In the genomic region with DNA sequence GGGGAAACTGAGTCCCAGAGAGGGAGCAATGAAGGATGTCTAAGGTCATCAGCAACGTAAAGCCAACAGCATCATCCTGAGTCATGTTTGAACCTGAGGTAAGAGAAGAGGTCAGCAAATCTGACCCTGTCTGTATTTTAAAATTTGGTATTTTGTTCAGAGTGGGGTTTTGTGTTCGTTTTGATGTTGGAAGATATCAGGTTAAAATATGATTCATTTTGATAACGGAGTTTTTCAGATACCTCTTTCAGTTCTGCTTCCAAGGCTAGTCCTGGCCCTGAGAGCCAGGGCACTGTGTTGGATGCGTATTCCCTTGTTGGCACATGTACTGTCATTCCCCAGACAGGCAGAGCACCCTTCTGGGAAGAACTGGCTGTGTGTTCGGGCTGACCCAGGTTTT, we compare ENCODE assay signal across 19 cellular contexts.
A peak's percentile ranks its signal among the peaks of the same experiment; 100 is the strongest.
DNase-seq lines count a peak whose midpoint lies in the region; ATAC-seq, FAIRE-seq and TF ChIP-seq lines count a peak whose summit lies in the region.
"Had no signal": no experiment of that assay in that cellular context is flagged by ENCODE, and none has a peak within 500 bp of the region (broad histone marks: within the 10 kb centered on the region; RNA-seq: fewer than 3 reads in every experiment).

No MANE protein-coding gene starts in this region.

- H4K20me1 ChIP-seq in GM23338 (replicated peaks; ENCODE audit: insufficient read depth) (no peaks in the 10 kb centered on the region), PC-3 (ENCODE audit: low read length) (no peaks in the 10 kb centered on the region), H1 (replicated peaks in 1 of 2; ENCODE audit: control insufficient read depth in 1 of 2, insufficient read depth in 2 of 2, low read length in 2 of 2) (no peaks in the 10 kb centered on the region), smooth muscle cell (ENCODE audit: low read depth) (no peaks in the 10 kb centered on the region)

- POLR2A ChIA-PET in PC-3 (lab: Charles Lee; ENCODE audit: unreplicated experiment) = no interaction called here
- POLR2A ChIA-PET in H1 (lab: Charles Lee; ENCODE audit: partially characterized antibody) = no interaction called here

- H3K36me3 ChIP-seq in GM23338 (ENCODE audit: insufficient read depth) = no peaks in the 10 kb centered on the region
- H3K36me3 ChIP-seq in PC-3 (ENCODE audit: low read depth, low read length) = no peaks in the 10 kb centered on the region
- H3K36me3 ChIP-seq in H1 (ENCODE audit: control insufficient read depth in 2 of 4, insufficient read depth in 4 of 4, low read length in 3 of 4) = no peaks in the 10 kb centered on the region
- no peaks in the 10 kb centered on the region for H3K36me3 ChIP-seq in smooth muscle cell (ENCODE audit: low read depth)
- H3K36me3 ChIP-seq in suprapubic skin = no peaks in the 10 kb centered on the region

- 94% methylated on average over 5 of the region's 5 CpGs; no CpG with 5 or more reads in 1 of the 2 experiments for WGBS in H1 (ENCODE audit: extremely low coverage in 1 of 2, insufficient coverage in 1 of 2, insufficient read length in 1 of 2, insufficient replicate concordance in 2 of 2, low coverage in 1 of 2, low lambda C conversion rate in 2 of 2, missing lambda C conversion rate in 1 of 2), 2 experiments
- WGBS in smooth muscle cell (ENCODE audit: low lambda C conversion rate) = 89% methylated on average over 5 of the region's 5 CpGs
- WGBS in suprapubic skin = 63% methylated on average over 5 of the region's 5 CpGs

- H3K9ac ChIP-seq in PC-3 (ENCODE audit: low read length) = no peak overlapping the region
- H3K9ac ChIP-seq in H1 (replicated peaks in 1 of 4; ENCODE audit: extremely low read depth in 1 of 4, low read depth in 3 of 4, low read length in 3 of 4) = no peak overlapping the region
- peak overlapping the region; percentile 71 for H3K9ac ChIP-seq in smooth muscle cell (ENCODE audit: low read depth)

- H2BK15ac ChIP-seq in H1 (ENCODE audit: low read length) = peak overlapping the region; percentile 61; the same call in 1 of the 2 replicates

- no peaks in the 10 kb centered on the region for H3K36me3 Mint-ChIP-seq in GM23338 (ENCODE audit: low read depth)
- H3K36me3 Mint-ChIP-seq: CD4-positive, CD25-positive, alpha-beta regulatory T cell had no signal

- H3K27ac ChIP-seq in GM23338 (ENCODE audit: low read depth) (no peak overlapping the region), PC-3 (ENCODE audit: low read length) (peak overlapping the region; percentile 40), H1 (ENCODE audit: low read depth, low read length) (no peak overlapping the region), smooth muscle cell (ENCODE audit: low read depth) (peak overlapping the region; percentile 88), suprapubic skin (no peak overlapping the region)

- no peak for TF ChIP-seq POLR2A in H1 (IDR thresholded peaks at IDR 0.05; ENCODE audit: control extremely low read depth in 1 of 2, low read depth in 2 of 2, low read length in 2 of 2)
- TF ChIP-seq POLR2A in suprapubic skin (IDR thresholded peaks at IDR 0.05) = no peak

- no TSS peak for BruUV-seq in PC-3 (replicated peaks; lab: Mats Ljungman, UMichigan)

- no peak overlapping the region for H3K4ac ChIP-seq in H1 (replicated peaks; ENCODE audit: insufficient read length, low read depth, low read length)

- H3K27me3 ChIP-seq in GM23338 (ENCODE audit: insufficient read depth) (no peaks in the 10 kb centered on the region), PC-3 (ENCODE audit: low read length) (peaks cover 8% of the 10 kb centered on the region; the same call in 1 of the 2 replicates), H1 (replicated peaks in 1 of 4; ENCODE audit: control insufficient read depth in 3 of 4, extremely low read depth in 1 of 4, insufficient read depth in 3 of 4, low read length in 3 of 4) (no peaks in the 10 kb centered on the region), smooth muscle cell (ENCODE audit: low read depth) (no peaks in the 10 kb centered on the region), suprapubic skin (peaks cover 55% of the 10 kb centered on the region)

- DNase-seq in GM23338 (ENCODE audit: low spot score) (no peak), PC-3 (no peak), H1 (ENCODE audit: low read depth in 1 of 2, low spot score in 2 of 2) (no peak), smooth muscle cell (lab: John Stamatoyannopoulos, UW; ENCODE audit: unreplicated experiment) (no peak), NCI-H2171 treated with DMSO at 0.1 percent for 48 hours (lab: John Stamatoyannopoulos, UW) (no peak), HCEC 1CT (no peak), suprapubic skin (ENCODE audit: low spot score in 2 of 2) (no peak)
- DNase-seq: CD4-positive, CD25-positive, alpha-beta regulatory T cell; DMS79 treated with DMSO at 0.1 percent for 48 hours; H7; KG1; NCI-H1105 treated with DMSO at 0.1 percent for 48 hours; NCI-H1694; NCI-H2081; NCI-H2171; NCI-H446; NCI-H526; Right ventricle myocardium superior had no signal

- H2BK120ac ChIP-seq in H1 (replicated peaks; ENCODE audit: low read depth, low read length) = no peak overlapping the region

- no peak overlapping the region for H3K56ac ChIP-seq in H1 (replicated peaks; ENCODE audit: insufficient read length, low read depth, low read length)

- no peaks in the 10 kb centered on the region for H3K79me2 ChIP-seq in GM23338 (replicated peaks; ENCODE audit: insufficient read depth)
- H3K79me2 ChIP-seq in PC-3 (ENCODE audit: low read length) = no peaks in the 10 kb centered on the region
- H3K79me2 ChIP-seq in H1 (ENCODE audit: control insufficient read depth in 1 of 2, insufficient read depth in 2 of 2, low read length in 2 of 2) = no peaks in the 10 kb centered on the region
- peaks cover 2% of the 10 kb centered on the region for H3K79me2 ChIP-seq in smooth muscle cell (ENCODE audit: low read depth)

- H2AK5ac ChIP-seq in H1 (ENCODE audit: low read depth, low read length) = no peak overlapping the region

- TF ChIP-seq CTCF in GM23338 (conservative IDR thresholded peaks at IDR 0.05; ENCODE audit: low read depth in 2 of 2) (no peak), PC-3 (conservative IDR thresholded peaks at IDR 0.05; ENCODE audit: low read depth, low read length) (no peak), H1 (IDR thresholded peaks at IDR 0.05; ENCODE audit: control extremely low read depth in 1 of 3, insufficient read depth in 1 of 3, low read depth in 1 of 3, low read length in 3 of 3) (no peak), smooth muscle cell (IDR thresholded peaks at IDR 0.05; ENCODE audit: borderline replicate concordance, insufficient read depth, poor library complexity, severe bottlenecking) (no peak), suprapubic skin (IDR thresholded peaks at IDR 0.05) (no peak)

- no peak overlapping the region for H3K23ac ChIP-seq in H1 (ENCODE audit: insufficient read length)

- 0 out of 2 replicates have a peak, but pooled peaks cover 2% of the 10 kb centered on the region for H3K4me1 ChIP-seq in GM23338 (ENCODE audit: insufficient read depth)
- H3K4me1 ChIP-seq in PC-3 (ENCODE audit: insufficient read depth, low read length) = peaks cover 28% of the 10 kb centered on the region
- peaks cover 0 to 5% (median 2%) of the 10 kb centered on the region in 4 experiments; a peak in 2 of 7 replicates for H3K4me1 ChIP-seq in H1 (replicated peaks in 1 of 4; ENCODE audit: control insufficient read depth in 3 of 4, insufficient read depth in 4 of 4, low read length in 3 of 4)
- H3K4me1 ChIP-seq in smooth muscle cell (ENCODE audit: low read depth) = peaks cover 27% of the 10 kb centered on the region
- H3K4me1 ChIP-seq in suprapubic skin = peaks cover 10% of the 10 kb centered on the region

- peaks cover 22% of the 10 kb centered on the region for H3K4me1 Mint-ChIP-seq in GM23338
- H3K4me1 Mint-ChIP-seq: CD4-positive, CD25-positive, alpha-beta regulatory T cell had no signal

- no peak overlapping the region for H3K14ac ChIP-seq in H1 (ENCODE audit: insufficient read length)

- no peak overlapping the region for H2BK5ac ChIP-seq in H1 (ENCODE audit: low read depth, low read length)

- H3K4me3 Mint-ChIP-seq in GM23338 = no peak overlapping the region
- H3K4me3 Mint-ChIP-seq: CD4-positive, CD25-positive, alpha-beta regulatory T cell had no signal

- no peak overlapping the region for H3K4me2 ChIP-seq in GM23338
- peak overlapping the region; percentile 44 for H3K4me2 ChIP-seq in PC-3 (ENCODE audit: low read length)
- no peak overlapping the region for H3K4me2 ChIP-seq in H1 (ENCODE audit: insufficient read depth in 1 of 2, low read depth in 2 of 2, low read length in 2 of 2)
- H3K4me2 ChIP-seq in smooth muscle cell = peak overlapping the region; percentile 84

- H2AFZ ChIP-seq in GM23338 = peak overlapping the region; percentile 14; the same call in 1 of the 2 replicates
- no peak overlapping the region for H2AFZ ChIP-seq in PC-3 (ENCODE audit: low read length)
- H2AFZ ChIP-seq in H1 (ENCODE audit: low read length) = no peak overlapping the region
- H2AFZ ChIP-seq in smooth muscle cell (ENCODE audit: low read depth) = no peak overlapping the region

- no peak overlapping the region for H4K5ac ChIP-seq in H1 (ENCODE audit: insufficient read length, low read depth, low read length)

- H3K23me2 ChIP-seq in H1 (ENCODE audit: low read depth, low read length) = no peaks in the 10 kb centered on the region

- no peaks in the 10 kb centered on the region for H3K9me2 ChIP-seq in GM23338 (ENCODE audit: insufficient read depth)
- H3K9me2 ChIP-seq in PC-3 (replicated peaks; ENCODE audit: low read length) = no peaks in the 10 kb centered on the region

- intact Hi-C loops in PC-3 (cut with micrococcal nuclease) = no loop called here

- no peak overlapping the region for H2BK12ac ChIP-seq in H1 (ENCODE audit: low read depth, low read length)

- no peak overlapping the region for H2BK20ac ChIP-seq in H1 (ENCODE audit: low read length)

- no peak overlapping the region for H3K27ac Mint-ChIP-seq in GM23338
- H3K27ac Mint-ChIP-seq: CD4-positive, CD25-positive, alpha-beta regulatory T cell had no signal

- H3K9me3 ChIP-seq in PC-3 (ENCODE audit: low read length) (no peaks in the 10 kb centered on the region), H1 (ENCODE audit: insufficient read depth in 2 of 2, low read depth in 1 of 2, low read length in 1 of 2) (no peaks in the 10 kb centered on the region), smooth muscle cell (replicated peaks; ENCODE audit: low read depth) (no peaks in the 10 kb centered on the region), suprapubic skin (no peaks in the 10 kb centered on the region)

- H3K27me3 Mint-ChIP-seq in GM23338 (ENCODE audit: insufficient read depth, low read depth, poor library complexity) = peaks cover 11% of the 10 kb centered on the region

- no peak for FAIRE-seq in H1 (lab: Jason Lieb, UNC)
- FAIRE-seq: GM18507 had no signal

- H3K4me3 ChIP-seq in GM23338 (no peak overlapping the region), PC-3 (ENCODE audit: low read length) (no peak overlapping the region), H1 (ENCODE audit: extremely low read depth in 1 of 4, insufficient read depth in 2 of 4, low read depth in 3 of 4, low read length in 4 of 4) (no peak overlapping the region), smooth muscle cell (peak overlapping the region; percentile 32), suprapubic skin (no peak overlapping the region)

- H3K18ac ChIP-seq in H1 (ENCODE audit: extremely low read depth, low read length) = no peak overlapping the region

- H4K91ac ChIP-seq in H1 (replicated peaks; ENCODE audit: insufficient read length, low read length) = no peak overlapping the region

- no peaks in the 10 kb centered on the region for H3K79me1 ChIP-seq in H1 (ENCODE audit: low read depth, low read length)

- H3F3A ChIP-seq in GM23338 (replicated peaks; ENCODE audit: low read depth) = no peaks in the 10 kb centered on the region
- no peaks in the 10 kb centered on the region for H3F3A ChIP-seq in PC-3 (ENCODE audit: low read length, unreplicated experiment)
- H3F3A ChIP-seq in smooth muscle cell (ENCODE audit: low read depth) = peaks cover 24% of the 10 kb centered on the region

- no peak overlapping the region for H4K8ac ChIP-seq in H1 (ENCODE audit: extremely low read depth, insufficient read depth, low read length)

- ATAC-seq in GM23338 (no peak), PC-3 (no peak)

- CTCF ChIA-PET in PC-3 (lab: Charles Lee) (no interaction called here), H1 (lab: Charles Lee; ENCODE audit: partially characterized antibody) (interaction anchor here (0.8 to 1.1 kb wide), 2 partner anchors 10 kb away, joined by 3 to 5 read pairs; no protein-coding TSS in a partner anchor)

- no peaks in the 10 kb centered on the region for H3K9me3 Mint-ChIP-seq in GM23338

- TF ChIP-seq EP300 in H1 (IDR thresholded peaks at IDR 0.05; ENCODE audit: borderline replicate concordance in 1 of 2, low read depth in 2 of 2, low read length in 2 of 2) (no peak), suprapubic skin (IDR thresholded peaks at IDR 0.05) (no peak)

- no peak for TF ChIP-seq RAD21 in H1 (IDR thresholded peaks at IDR 0.05 in 1 of 2, conservative IDR thresholded peaks at IDR 0.05 in 1 of 2; ENCODE audit: low read depth in 2 of 2, low read length in 2 of 2)

Comparison
In these comparisons a context has a peak if more than half of its experiments do, and no peak if none do; other contexts are left out.
1. H3K27ac ChIP-seq: peak in PC-3 (single experiment) and smooth muscle cell (single experiment); none in GM23338 (single experiment), H1 (single experiment) and suprapubic skin (single experiment).
2. H3K4me2 ChIP-seq: peak in PC-3 (single experiment) and smooth muscle cell (single experiment); none in GM23338 (single experiment) and H1 (0 of 2).